Comparison of ENCODE assay signal across 15 cellular contexts in the genomic region with DNA sequence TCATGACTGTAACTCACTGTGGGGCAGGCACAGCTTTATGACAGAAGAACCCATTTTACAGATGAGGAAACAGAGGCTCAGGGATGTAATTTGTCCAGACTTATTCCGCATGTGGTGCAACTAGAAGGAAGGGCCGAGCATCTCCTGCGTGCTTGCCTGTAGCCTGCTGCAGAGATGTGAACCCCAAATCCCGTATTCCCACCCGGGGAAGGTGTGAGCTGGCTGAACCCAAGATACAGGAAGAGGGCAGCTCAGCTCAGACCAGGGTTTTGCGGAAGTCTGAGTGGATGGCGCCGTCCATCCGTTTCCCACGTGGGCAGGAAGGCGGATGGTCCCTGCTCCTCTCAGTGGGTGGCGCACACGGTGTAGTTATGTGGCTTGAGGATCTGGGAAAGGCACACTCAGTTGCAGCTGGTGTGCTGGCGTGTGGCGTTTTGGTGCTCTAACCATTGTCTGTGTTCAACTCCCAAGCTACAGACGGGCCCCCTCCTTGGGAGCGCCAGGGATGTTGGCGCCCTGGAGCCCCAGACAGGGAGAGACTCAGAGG. TPM values are rescaled to one million over a fixed set of nuclear protein-coding genes. Genes with fewer than 3 reads are reported as not detected.
DNase-seq lines count a peak whose midpoint lies in the region; ATAC-seq and TF ChIP-seq lines count a peak whose summit lies in the region.
"Had no signal": no experiment of that assay in that cellular context is flagged by ENCODE, and none has a peak within 500 bp of the region (broad histone marks: within the 10 kb centered on the region; RNA-seq: fewer than 3 reads in every experiment).

No MANE protein-coding gene starts in this region.

- CTCF ChIA-PET in activated CD8-positive, alpha-beta T cell treated with anti-CD3 and anti-CD28 coated beads for 36 hours (lab: Charles Lee), result no interaction called here
- CTCF ChIA-PET in activated CD8-positive, alpha-beta T cell treated with anti-CD3 and anti-CD28 coated beads, Interleukin-2, amount 10 ng/mL, durations not matched to agents 7 days and 5 days (lab: Charles Lee), result no interaction called here

- POLR2A ChIA-PET in activated CD8-positive, alpha-beta T cell treated with anti-CD3 and anti-CD28 coated beads for 36 hours (lab: Charles Lee), result interaction anchor here (1.0 to 2.2 kb wide), 2 partner anchors 8 to 18 kb away, joined by 3 to 9 read pairs; no protein-coding TSS in a partner anchor
- POLR2A ChIA-PET in activated CD8-positive, alpha-beta T cell treated with anti-CD3 and anti-CD28 coated beads, Interleukin-2, amount 10 ng/mL, durations not matched to agents 7 days and 5 days (lab: Charles Lee), result interaction anchor here (1.5 kb wide), 1 partner anchor 26 kb away, joined by 8 read pairs; a partner anchor contains a TSS

- H3K4me3 Mint-ChIP-seq in activated CD8-positive, alpha-beta T cell treated with anti-CD3 and anti-CD28 coated beads for 36 hours, result peak overlapping the region; percentile 83
- no peak overlapping the region for H3K4me3 Mint-ChIP-seq in activated CD8-positive, alpha-beta T cell treated with anti-CD3 and anti-CD28 coated beads, Interleukin-2, amount 10 ng/mL, durations not matched to agents 7 days and 5 days
- peak overlapping the region; percentile 89 for H3K4me3 Mint-ChIP-seq in endothelial cell (ENCODE audit: unreplicated experiment)
- H3K4me3 Mint-ChIP-seq in stimulated activated effector memory CD8-positive, alpha-beta T cell treated with anti-CD3 and anti-CD28 coated beads, Interleukin-12 subunit alpha, Interleukin-12 subunit beta, amount 100 ng/mL, for 72 hours, result peak overlapping the region; percentile 81

- H3K27me3 Mint-ChIP-seq in activated CD8-positive, alpha-beta T cell treated with anti-CD3 and anti-CD28 coated beads for 36 hours, result no peaks in the 10 kb centered on the region
- no peaks in the 10 kb centered on the region for H3K27me3 Mint-ChIP-seq in activated CD8-positive, alpha-beta T cell treated with anti-CD3 and anti-CD28 coated beads, Interleukin-2, amount 10 ng/mL, durations not matched to agents 7 days and 5 days (ENCODE audit: low read depth)
- peaks cover 30% of the 10 kb centered on the region for H3K27me3 Mint-ChIP-seq in endothelial cell (ENCODE audit: unreplicated experiment)

- intact Hi-C loops in activated CD8-positive, alpha-beta T cell treated with anti-CD3 and anti-CD28 coated beads for 36 hours (cut with micrococcal nuclease), result no loop called here

- TF ChIP-seq POLR2A in NB4 (IDR thresholded peaks at IDR 0.05; ENCODE audit: extremely low read depth, insufficient read length), result no peak

- H3K4me3 ChIP-seq in NB4 (ENCODE audit: low read depth, low read length), result no peak overlapping the region
- H3K4me3 ChIP-seq: GM12878, mucosa of descending colon, vagina had no signal

- peak overlapping the region; percentile 61 for H3K27ac Mint-ChIP-seq in activated CD8-positive, alpha-beta T cell treated with anti-CD3 and anti-CD28 coated beads for 36 hours
- no peak overlapping the region for H3K27ac Mint-ChIP-seq in activated CD8-positive, alpha-beta T cell treated with anti-CD3 and anti-CD28 coated beads, Interleukin-2, amount 10 ng/mL, durations not matched to agents 7 days and 5 days
- peak overlapping the region; percentile 27 for H3K27ac Mint-ChIP-seq in endothelial cell (ENCODE audit: unreplicated experiment)
- no peak overlapping the region for H3K27ac Mint-ChIP-seq in stimulated activated effector memory CD8-positive, alpha-beta T cell treated with anti-CD3 and anti-CD28 coated beads, Interleukin-12 subunit alpha, Interleukin-12 subunit beta, amount 100 ng/mL, for 72 hours
- H3K27ac Mint-ChIP-seq: activated naive CD4-positive, alpha-beta T cell treated with anti-CD3 and anti-CD28 coated beads for 36 hours had no signal

- no peak for DNase-seq in activated CD8-positive, alpha-beta T cell treated with anti-CD3 and anti-CD28 coated beads for 36 hours
- no peak for DNase-seq in activated CD8-positive, alpha-beta T cell treated with anti-CD3 and anti-CD28 coated beads, Interleukin-2, amount 10 ng/mL, durations not matched to agents 7 days and 5 days
- peak; percentile 41 for DNase-seq in NB4 (ENCODE audit: low read depth)
- no peak for DNase-seq in endothelial cell (ENCODE audit: low spot score)
- no peak for DNase-seq in stimulated activated effector memory CD8-positive, alpha-beta T cell treated with anti-CD3 and anti-CD28 coated beads, Interleukin-12 subunit alpha, Interleukin-12 subunit beta, amount 100 ng/mL, for 72 hours (ENCODE audit: low spot score in 2 of 2)
- no peak for DNase-seq in GM19238 (ENCODE audit: insufficient read length, low spot score)
- DNase-seq: activated naive CD4-positive, alpha-beta T cell treated with anti-CD3 and anti-CD28 coated beads for 36 hours; central memory CD4-positive, alpha-beta T cell; NCI-H1092; stimulated activated CD4-positive, alpha-beta T cell treated with anti-CD3 and anti-CD28 coated beads, Interleukin-1b, Interleukin-23, amount 100 ng/mL, for 48 hours had no signal

- ATAC-seq in activated CD8-positive, alpha-beta T cell treated with anti-CD3 and anti-CD28 coated beads for 36 hours, result no peak
- ATAC-seq in activated CD8-positive, alpha-beta T cell treated with anti-CD3 and anti-CD28 coated beads, Interleukin-2, amount 10 ng/mL, durations not matched to agents 7 days and 5 days, result no peak
- no peak for ATAC-seq in stimulated activated effector memory CD8-positive, alpha-beta T cell treated with anti-CD3 and anti-CD28 coated beads, Interleukin-12 subunit alpha, Interleukin-12 subunit beta, amount 100 ng/mL, for 72 hours
- ATAC-seq in GM19328 (IDR thresholded peaks at IDR 0.05; ENCODE audit: unreplicated experiment) (no peak), HG03460 (IDR thresholded peaks at IDR 0.05; ENCODE audit: unreplicated experiment) (no peak)
- ATAC-seq: GM12878, mucosa of descending colon had no signal

- H3K4me1 Mint-ChIP-seq in activated CD8-positive, alpha-beta T cell treated with anti-CD3 and anti-CD28 coated beads for 36 hours (ENCODE audit: low read depth), result peaks cover 28% of the 10 kb centered on the region
- peaks cover 32% of the 10 kb centered on the region for H3K4me1 Mint-ChIP-seq in activated CD8-positive, alpha-beta T cell treated with anti-CD3 and anti-CD28 coated beads, Interleukin-2, amount 10 ng/mL, durations not matched to agents 7 days and 5 days (ENCODE audit: low read depth)
- peaks cover 21% of the 10 kb centered on the region for H3K4me1 Mint-ChIP-seq in endothelial cell (ENCODE audit: unreplicated experiment)
- H3K4me1 Mint-ChIP-seq in stimulated activated effector memory CD8-positive, alpha-beta T cell treated with anti-CD3 and anti-CD28 coated beads, Interleukin-12 subunit alpha, Interleukin-12 subunit beta, amount 100 ng/mL, for 72 hours, result peaks cover 58% of the 10 kb centered on the region

- H3K36me3 Mint-ChIP-seq in activated CD8-positive, alpha-beta T cell treated with anti-CD3 and anti-CD28 coated beads for 36 hours (ENCODE audit: low read depth), result peaks cover 1% of the 10 kb centered on the region
- H3K36me3 Mint-ChIP-seq in activated CD8-positive, alpha-beta T cell treated with anti-CD3 and anti-CD28 coated beads, Interleukin-2, amount 10 ng/mL, durations not matched to agents 7 days and 5 days (ENCODE audit: low read depth), result no peaks in the 10 kb centered on the region
- peaks cover 18% of the 10 kb centered on the region for H3K36me3 Mint-ChIP-seq in endothelial cell (ENCODE audit: low read depth, unreplicated experiment)
- no peaks in the 10 kb centered on the region for H3K36me3 Mint-ChIP-seq in stimulated activated effector memory CD8-positive, alpha-beta T cell treated with anti-CD3 and anti-CD28 coated beads, Interleukin-12 subunit alpha, Interleukin-12 subunit beta, amount 100 ng/mL, for 72 hours

- H3K9me3 Mint-ChIP-seq in activated CD8-positive, alpha-beta T cell treated with anti-CD3 and anti-CD28 coated beads for 36 hours, result no peaks in the 10 kb centered on the region
- no peaks in the 10 kb centered on the region for H3K9me3 Mint-ChIP-seq in activated CD8-positive, alpha-beta T cell treated with anti-CD3 and anti-CD28 coated beads, Interleukin-2, amount 10 ng/mL, durations not matched to agents 7 days and 5 days (ENCODE audit: insufficient read depth)
- no peaks in the 10 kb centered on the region for H3K9me3 Mint-ChIP-seq in endothelial cell (ENCODE audit: unreplicated experiment)
- H3K9me3 Mint-ChIP-seq in stimulated activated effector memory CD8-positive, alpha-beta T cell treated with anti-CD3 and anti-CD28 coated beads, Interleukin-12 subunit alpha, Interleukin-12 subunit beta, amount 100 ng/mL, for 72 hours, result no peaks in the 10 kb centered on the region
- H3K9me3 Mint-ChIP-seq: activated naive CD4-positive, alpha-beta T cell treated with anti-CD3 and anti-CD28 coated beads for 36 hours had no signal

- no peak for TF ChIP-seq CTCF in activated CD8-positive, alpha-beta T cell treated with anti-CD3 and anti-CD28 coated beads for 36 hours (IDR thresholded peaks at IDR 0.05)
- TF ChIP-seq CTCF in NB4 (IDR thresholded peaks at IDR 0.05; ENCODE audit: low read depth, low read length), result no peak
- TF ChIP-seq CTCF in endothelial cell (IDR thresholded peaks at IDR 0.05; ENCODE audit: unreplicated experiment), result no peak

RNA-seq across cellular contexts. Expression of a gene that starts 1.2 kb away (rescaled TPM):
- 10 to 100 TPM; 27.7 to 28.5 TPM for total RNA-seq in activated CD8-positive, alpha-beta T cell treated with anti-CD3 and anti-CD28 coated beads for 36 hours
- 10 to 100 TPM; 31.7 to 33.1 TPM for total RNA-seq in activated CD8-positive, alpha-beta T cell treated with anti-CD3 and anti-CD28 coated beads, Interleukin-2, amount 10 ng/mL, durations not matched to agents 7 days and 5 days
- total RNA-seq in endothelial cell (ENCODE audit: unreplicated experiment), result 38.9 TPM

RNA-seq across cellular contexts. Expression of a gene that starts 27.2 kb away (rescaled TPM):
- total RNA-seq in activated CD8-positive, alpha-beta T cell treated with anti-CD3 and anti-CD28 coated beads for 36 hours, result 1,000 to 10,000 TPM in 1 of 2 experiments, 100 to 1,000 TPM in 1; 820 to 1,043 TPM
- 1,000 to 10,000 TPM; 1,730 to 2,232 TPM for total RNA-seq in activated CD8-positive, alpha-beta T cell treated with anti-CD3 and anti-CD28 coated beads, Interleukin-2, amount 10 ng/mL, durations not matched to agents 7 days and 5 days
- total RNA-seq in endothelial cell (ENCODE audit: unreplicated experiment), result 3,428 TPM

RNA-seq across cellular contexts. Expression of a gene that starts 57.5 kb away (rescaled TPM):
- not detected for total RNA-seq in activated CD8-positive, alpha-beta T cell treated with anti-CD3 and anti-CD28 coated beads for 36 hours
- total RNA-seq in activated CD8-positive, alpha-beta T cell treated with anti-CD3 and anti-CD28 coated beads, Interleukin-2, amount 10 ng/mL, durations not matched to agents 7 days and 5 days, result not detected
- total RNA-seq in endothelial cell (ENCODE audit: unreplicated experiment), result 154 TPM
- total RNA-seq: activated naive CD4-positive, alpha-beta T cell treated with anti-CD3 and anti-CD28 coated beads for 36 hours; GM12878 had no signal

Comparison
In these comparisons a context has a peak if more than half of its experiments do, and no peak if none do; other contexts are left out.
1. H3K27ac Mint-ChIP-seq: peak in activated CD8-positive, alpha-beta T cell treated with anti-CD3 and anti-CD28 coated beads for 36 hours (single experiment) and endothelial cell (single experiment); none in activated CD8-positive, alpha-beta T cell treated with anti-CD3 and anti-CD28 coated beads, Interleukin-2, amount 10 ng/mL, durations not matched to agents 7 days and 5 days (single experiment) and stimulated activated effector memory CD8-positive, alpha-beta T cell treated with anti-CD3 and anti-CD28 coated beads, Interleukin-12 subunit alpha, Interleukin-12 subunit beta, amount 100 ng/mL, for 72 hours (single experiment).
2. RNA of a gene that starts 57.5 kb away (total RNA-seq): 154 TPM in endothelial cell (single experiment); not detected in activated CD8-positive, alpha-beta T cell treated with anti-CD3 and anti-CD28 coated beads, Interleukin-2, amount 10 ng/mL, durations not matched to agents 7 days and 5 days and not detected in activated CD8-positive, alpha-beta T cell treated with anti-CD3 and anti-CD28 coated beads for 36 hours; every median in the first group is over 100 times any median in the second.